ENCODE assay signal across 8 cellular contexts in the genomic region with DNA sequence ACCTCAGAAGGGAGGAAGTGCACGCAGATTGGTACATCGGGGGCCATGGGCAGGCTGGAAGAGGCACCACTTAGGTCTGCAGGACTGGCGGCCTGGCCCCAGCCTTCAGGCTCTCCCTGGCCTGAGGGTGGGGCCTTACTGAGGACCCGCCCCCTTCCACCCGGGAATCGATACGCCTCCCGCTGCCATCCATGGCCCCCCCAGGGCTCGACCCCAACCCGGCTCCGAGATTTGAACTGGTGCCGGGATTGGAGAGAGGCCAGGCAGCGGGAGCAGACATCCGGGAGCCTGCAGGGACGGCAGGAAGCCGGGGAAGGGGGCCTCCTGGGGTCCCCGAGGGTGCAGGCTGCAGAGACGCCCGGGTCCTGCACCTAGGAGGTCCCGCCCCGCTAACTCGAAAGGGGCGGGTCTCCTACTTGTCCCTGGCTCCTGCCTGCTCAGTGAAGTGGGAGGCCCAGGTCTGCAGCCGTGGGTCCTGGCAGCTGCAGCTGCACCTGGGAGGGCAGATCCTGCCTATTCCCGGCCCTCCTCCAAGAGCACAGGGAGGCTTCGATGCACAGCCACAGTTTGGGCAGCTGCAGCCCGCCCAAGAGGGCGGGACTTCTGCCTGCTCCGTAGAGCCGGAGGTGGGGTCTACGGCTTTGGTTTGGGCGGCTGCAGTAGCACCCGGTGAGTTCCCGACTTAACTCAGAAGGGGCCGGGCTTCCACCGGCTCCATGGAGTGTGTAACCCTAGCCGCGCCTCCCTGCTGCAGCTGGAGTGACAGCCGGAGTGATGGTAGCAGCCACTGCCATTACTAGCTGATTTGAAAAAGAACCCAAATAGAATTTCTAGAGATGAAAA. TPM values are rescaled to one million over a fixed set of nuclear protein-coding genes. Genes with fewer than 3 reads are reported as not detected.
A peak's percentile ranks its signal among the peaks of the same experiment; 100 is the strongest.
DNase-seq lines count a peak whose midpoint lies in the region; ATAC-seq lines count a peak whose summit lies in the region.

No MANE protein-coding gene starts in this region.

- H3K9me3 ChIP-seq in mononuclear cell (ENCODE audit: low read depth, low read length), result no peaks in the 10 kb centered on the region

- H3K4me3 ChIP-seq in mononuclear cell (ENCODE audit: low read length), result peak overlapping the region; percentile 58

- no peak overlapping the region for H3K27ac ChIP-seq in epithelial cell of prostate

- peaks cover 48% of the 10 kb centered on the region for H3K4me1 ChIP-seq in mononuclear cell (ENCODE audit: insufficient read depth, low read length)

- peak; percentile 89 for ATAC-seq in GM21360 (IDR thresholded peaks at IDR 0.05; ENCODE audit: unreplicated experiment)

- H3K27me3 ChIP-seq in mononuclear cell (ENCODE audit: insufficient read depth, low read length), result no peaks in the 10 kb centered on the region

- DNase-seq in COLO829 (ENCODE audit: low spot score) (peak; percentile 77), HS-27A (ENCODE audit: low read depth) (peak; percentile 79), NOMO-1 treated with DMSO at 0.1 percent for 48 hours (lab: John Stamatoyannopoulos, UW; ENCODE audit: unreplicated experiment) (peak; percentile 84), epithelial cell of prostate (ENCODE audit: low read depth, low spot score) (peak; percentile 52)
- peak; percentile 33 for DNase-seq in activated CD8-positive, alpha-beta memory T cell treated with anti-CD3 and anti-CD28 coated beads, Interleukin-2, amount 50 U/mL, for 24 hours (ENCODE audit: extremely low read depth)
- DNase-seq in stimulated activated CD8-positive, alpha-beta memory T cell treated with anti-CD3 and anti-CD28 coated beads, Interleukin-4, amount 100 ng/mL, for 24 hours (ENCODE audit: low read depth), result peak; percentile 60

RNA-seq across cellular contexts. Expression of gene TBC1D22B, which starts 35.2 kb away (rescaled TPM):
- total RNA-seq in mononuclear cell, result 5.9 TPM

RNA-seq across cellular contexts. Expression of gene TMEM217, which starts 35.6 kb away (rescaled TPM):
- 1.6 TPM for total RNA-seq in mononuclear cell

RNA-seq across cellular contexts. Expression of gene PIM1, which starts 52.4 kb away (rescaled TPM):
- 107 TPM for total RNA-seq in mononuclear cell

Comparison
In these comparisons a context has a peak if more than half of its experiments do, and no peak if none do; other contexts are left out.
1. DNase-seq: peak in every context shown above with its lines; median percentile 84 in NOMO-1 treated with DMSO at 0.1 percent for 48 hours; 79 in HS-27A; 77 in COLO829; 60 in stimulated activated CD8-positive, alpha-beta memory T cell treated with anti-CD3 and anti-CD28 coated beads, Interleukin-4, amount 100 ng/mL, for 24 hours; 52 in epithelial cell of prostate; 33 in activated CD8-positive, alpha-beta memory T cell treated with anti-CD3 and anti-CD28 coated beads, Interleukin-2, amount 50 U/mL, for 24 hours.